24 cellular contexts compared by ENCODE assay signal in the genomic region with DNA sequence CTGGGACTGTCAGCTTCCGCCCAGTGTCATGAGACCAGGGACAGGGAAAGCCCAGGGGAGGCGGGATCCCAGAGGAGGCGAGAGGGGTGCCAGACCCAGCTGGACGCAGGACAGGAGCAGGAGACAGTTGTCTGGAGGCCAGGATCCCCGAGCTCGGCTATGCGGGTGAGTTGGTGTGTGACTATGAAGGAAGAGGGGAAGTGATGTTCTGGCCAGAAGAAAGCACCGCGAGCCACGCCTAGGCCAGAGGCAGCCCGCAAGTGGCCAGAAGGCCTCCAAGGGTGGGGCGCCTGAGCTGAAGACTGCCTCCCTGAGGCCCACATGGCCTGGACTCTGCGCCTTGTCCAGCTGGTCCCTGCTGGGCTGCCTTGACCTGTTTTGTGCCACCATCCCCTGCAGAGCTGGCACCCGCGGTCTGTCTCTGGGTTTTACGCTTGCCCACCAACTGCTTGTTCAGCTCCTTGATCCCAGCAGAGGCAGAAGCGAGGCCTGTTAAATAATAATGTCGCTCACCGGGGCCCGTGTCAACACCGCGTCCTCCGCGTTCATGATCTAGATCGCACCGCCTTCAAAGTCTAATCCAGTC.
DNase-seq lines count a peak whose midpoint lies in the region; ATAC-seq and TF ChIP-seq lines count a peak whose summit lies in the region.
"Had no signal": no experiment of that assay in that cellular context is flagged by ENCODE, and none has a peak within 500 bp of the region (broad histone marks: within the 10 kb centered on the region; RNA-seq: fewer than 3 reads in every experiment).

No MANE protein-coding gene starts in this region.

- H2BK15ac ChIP-seq in neuronal stem cell (ENCODE audit: low read length) (no peak overlapping the region), mesenchymal stem cell (ENCODE audit: low read depth, poor library complexity, severe bottlenecking) (no peak overlapping the region)

- peak overlapping the region; percentile 56 for H3K27ac Mint-ChIP-seq in dendritic cell treated with granulocyte-macrophage colony-stimulating factor and Interleukin-4, amounts not matched to agents 40 ng/mL and 50 ng/mL, for 4 days
- H3K27ac Mint-ChIP-seq: activated naive CD8-positive, alpha-beta T cell treated with anti-CD3 and anti-CD28 coated beads for 36 hours had no signal

- H3K14ac ChIP-seq in neuronal stem cell (ENCODE audit: low read length) (no peak overlapping the region), mesenchymal stem cell (ENCODE audit: low read length in 2 of 2) (no peak overlapping the region)

- peaks cover 97% of the 10 kb centered on the region for H3K36me3 Mint-ChIP-seq in dendritic cell treated with granulocyte-macrophage colony-stimulating factor and Interleukin-4, amounts not matched to agents 40 ng/mL and 50 ng/mL, for 4 days (ENCODE audit: low read depth)
- H3K36me3 Mint-ChIP-seq: activated naive CD8-positive, alpha-beta T cell treated with anti-CD3 and anti-CD28 coated beads for 36 hours; naive B cell had no signal

- H2AK5ac ChIP-seq in neuronal stem cell (ENCODE audit: low read depth, low read length) (no peak overlapping the region), mesenchymal stem cell (ENCODE audit: low read length, severe bottlenecking) (no peak overlapping the region)

- H3K79me1 ChIP-seq in neuronal stem cell (ENCODE audit: low read depth, low read length) (peaks cover 5% of the 10 kb centered on the region), mesenchymal stem cell (replicated peaks; ENCODE audit: low read length, poor library complexity, severe bottlenecking) (peaks cover 5% of the 10 kb centered on the region)

- H3K27ac ChIP-seq in left ventricle myocardium inferior (replicated peaks) (peak overlapping the region; percentile 8), neuronal stem cell (replicated peaks; ENCODE audit: low read length) (no peak overlapping the region), mesenchymal stem cell (ENCODE audit: low read length, poor library complexity, severe bottlenecking) (no peak overlapping the region)
- H3K27ac ChIP-seq: A549, brain microvascular endothelial cell, colonic mucosa, ovary, sigmoid colon, VCaP had no signal

- H3K4me3 ChIP-seq in left ventricle myocardium inferior (no peak overlapping the region), neuronal stem cell (ENCODE audit: low read length in 2 of 2) (no peak overlapping the region), mesenchymal stem cell (ENCODE audit: insufficient read depth in 1 of 2, low read depth in 1 of 2, low read length in 2 of 2) (no peak overlapping the region)
- H3K4me3 ChIP-seq: A549, colonic mucosa, ovary, sigmoid colon had no signal

- no CpG with 5 or more reads among the region's 26 CpGs for WGBS in neuronal stem cell (ENCODE audit: extremely low coverage in 2 of 2, insufficient read length in 2 of 2, insufficient replicate concordance in 1 of 2), 2 donors
- WGBS in mesenchymal stem cell = 94% methylated on average over 26 of the region's 26 CpGs

- TF ChIP-seq CTCF in left ventricle myocardium inferior (IDR thresholded peaks at IDR 0.05; ENCODE audit: borderline replicate concordance) = no peak

- H3K27me3 Mint-ChIP-seq in dendritic cell treated with granulocyte-macrophage colony-stimulating factor and Interleukin-4, amounts not matched to agents 40 ng/mL and 50 ng/mL, for 4 days = no peaks in the 10 kb centered on the region
- H3K27me3 Mint-ChIP-seq: activated naive CD8-positive, alpha-beta T cell treated with anti-CD3 and anti-CD28 coated beads for 36 hours; naive B cell had no signal

- H3K4me1 ChIP-seq in left ventricle myocardium inferior (peaks cover 64% of the 10 kb centered on the region), neuronal stem cell (ENCODE audit: control insufficient read depth in 2 of 2, insufficient read depth in 1 of 2, low read depth in 1 of 2, low read length in 2 of 2) (peaks cover 28% of the 10 kb centered on the region in 2 donors), mesenchymal stem cell (ENCODE audit: control insufficient read depth, insufficient read depth, low read depth, low read length) (peaks cover 9% of the 10 kb centered on the region)
- H3K4me1 ChIP-seq: A549, colonic mucosa had no signal

- peaks cover 28% of the 10 kb centered on the region for H3K36me3 ChIP-seq in left ventricle myocardium inferior
- H3K36me3 ChIP-seq in neuronal stem cell (replicated peaks in 1 of 2; ENCODE audit: control insufficient read depth in 2 of 2, insufficient read depth in 2 of 2, low read length in 2 of 2) = peaks cover 8 to 32% of the 10 kb centered on the region in 2 donors
- H3K36me3 ChIP-seq in mesenchymal stem cell (ENCODE audit: control insufficient read depth in 1 of 2, insufficient read depth in 2 of 2, low read depth in 1 of 2, low read length in 2 of 2) = peaks cover 21 to 71% of the 10 kb centered on the region in 2 experiments
- H3K36me3 ChIP-seq: brain microvascular endothelial cell, ovary had no signal

- no peaks in the 10 kb centered on the region for H3K9me3 ChIP-seq in left ventricle myocardium inferior (replicated peaks)
- H3K9me3 ChIP-seq in neuronal stem cell (replicated peaks in 1 of 2; ENCODE audit: control insufficient read depth in 2 of 2, insufficient read depth in 1 of 2, low read depth in 1 of 2, low read length in 2 of 2) = no peaks in the 10 kb centered on the region
- H3K9me3 ChIP-seq in mesenchymal stem cell (ENCODE audit: control insufficient read depth, low read length) = no peaks in the 10 kb centered on the region
- H3K9me3 ChIP-seq: A549, colonic mucosa, ovary, sigmoid colon, SK-N-SH had no signal

- H2BK120ac ChIP-seq in neuronal stem cell (ENCODE audit: low read depth, low read length) (no peak overlapping the region), mesenchymal stem cell (ENCODE audit: low read depth, low read length) (no peak overlapping the region)

- no peak overlapping the region for H4K91ac ChIP-seq in neuronal stem cell (ENCODE audit: low read depth, low read length, poor library complexity)
- no peak overlapping the region for H4K91ac ChIP-seq in mesenchymal stem cell (ENCODE audit: low read length)

- ATAC-seq in HG02798 (IDR thresholded peaks at IDR 0.05; ENCODE audit: poor library complexity, unreplicated experiment) = no peak
- ATAC-seq: A549 had no signal

- H3K27me3 ChIP-seq in left ventricle myocardium inferior (ENCODE audit: low read depth) (no peaks in the 10 kb centered on the region), neuronal stem cell (ENCODE audit: control insufficient read depth in 3 of 3, insufficient read depth in 3 of 3, low read depth in 1 of 3, low read length in 3 of 3) (no peaks in the 10 kb centered on the region), mesenchymal stem cell (ENCODE audit: control insufficient read depth in 1 of 2, insufficient read depth in 1 of 2, low read length in 2 of 2) (no peaks in the 10 kb centered on the region)
- H3K27me3 ChIP-seq: brain microvascular endothelial cell, colonic mucosa, ovary, sigmoid colon had no signal

- H3K4me1 Mint-ChIP-seq in dendritic cell treated with granulocyte-macrophage colony-stimulating factor and Interleukin-4, amounts not matched to agents 40 ng/mL and 50 ng/mL, for 4 days (ENCODE audit: low read depth) = peaks cover 69% of the 10 kb centered on the region
- H3K4me1 Mint-ChIP-seq: activated naive CD8-positive, alpha-beta T cell treated with anti-CD3 and anti-CD28 coated beads for 36 hours had no signal

- no peak overlapping the region for H2AFZ ChIP-seq in neuronal stem cell (ENCODE audit: low read length)
- H2AFZ ChIP-seq in mesenchymal stem cell (ENCODE audit: low read depth, low read length) = no peak overlapping the region

- H3K4me2 ChIP-seq in neuronal stem cell (ENCODE audit: insufficient read depth, low read length, poor library complexity, severe bottlenecking) = no peak overlapping the region
- no peak overlapping the region for H3K4me2 ChIP-seq in mesenchymal stem cell (ENCODE audit: low read length, poor library complexity, severe bottlenecking)
- H3K4me2 ChIP-seq: A549, SK-N-SH had no signal

- H3K9ac ChIP-seq in neuronal stem cell (ENCODE audit: low read depth, low read length, poor library complexity) (no peak overlapping the region), mesenchymal stem cell (ENCODE audit: low read length) (no peak overlapping the region)
- H3K9ac ChIP-seq: SK-N-SH had no signal

- H3K4ac ChIP-seq in neuronal stem cell (ENCODE audit: low read length) (no peak overlapping the region), mesenchymal stem cell (ENCODE audit: low read depth in 1 of 2, low read length in 2 of 2) (no peak overlapping the region)

- peak overlapping the region; percentile 54 for H3K18ac ChIP-seq in neuronal stem cell (ENCODE audit: low read length)
- H3K18ac ChIP-seq in mesenchymal stem cell (ENCODE audit: low read depth in 1 of 2, low read length in 2 of 2) = no peak overlapping the region

- intact Hi-C loops in dendritic cell treated with granulocyte-macrophage colony-stimulating factor and Interleukin-4, amounts not matched to agents 40 ng/mL and 50 ng/mL, for 4 days (cut with micrococcal nuclease) = no loop called here
- intact Hi-C loops in left ventricle myocardium inferior (cut with micrococcal nuclease) = no loop called here

- H3K4me3 Mint-ChIP-seq in dendritic cell treated with granulocyte-macrophage colony-stimulating factor and Interleukin-4, amounts not matched to agents 40 ng/mL and 50 ng/mL, for 4 days = no peak overlapping the region
- H3K4me3 Mint-ChIP-seq: activated naive CD8-positive, alpha-beta T cell treated with anti-CD3 and anti-CD28 coated beads for 36 hours had no signal

- H3K23ac ChIP-seq in neuronal stem cell (ENCODE audit: low read depth, low read length, poor library complexity) = no peak overlapping the region
- H3K23ac ChIP-seq in mesenchymal stem cell (ENCODE audit: low read length in 2 of 2) = no peak overlapping the region

- H3K9me3 Mint-ChIP-seq in dendritic cell treated with granulocyte-macrophage colony-stimulating factor and Interleukin-4, amounts not matched to agents 40 ng/mL and 50 ng/mL, for 4 days = no peaks in the 10 kb centered on the region
- H3K9me3 Mint-ChIP-seq: activated naive CD8-positive, alpha-beta T cell treated with anti-CD3 and anti-CD28 coated beads for 36 hours; naive B cell had no signal

- H2BK5ac ChIP-seq in neuronal stem cell (ENCODE audit: low read length) (no peak overlapping the region), mesenchymal stem cell (ENCODE audit: low read depth, low read length, poor library complexity, severe bottlenecking) (no peak overlapping the region)

- DNase-seq in C1 segment of cervical spinal cord (lab: John Stamatoyannopoulos, UW) (peak in 10 of 14 donors; percentile 13 to 89 (median 53)), left ventricle myocardium inferior (peak; percentile 55), neuronal stem cell (ENCODE audit: low spot score) (no peak), mesenchymal stem cell (no peak), mesenteric fat pad (ENCODE audit: low spot score) (no peak), germinal center (ENCODE audit: low spot score) (no peak)
- DNase-seq: activated CD8-positive, alpha-beta memory T cell treated with anti-CD3 and anti-CD28 coated beads, Interleukin-2, amount 50 U/mL, for 4 hours; activated naive CD8-positive, alpha-beta T cell treated with anti-CD3 and anti-CD28 coated beads for 36 hours; brain microvascular endothelial cell; Calu3; colonic mucosa; HCEC 1CT; KBM-7; naive B cell; NCI-H1694; NCI-H2171 treated with DMSO at 0.1 percent for 48 hours; NCI-H526; ovary; sigmoid colon; SK-N-SH had no signal

- H4K8ac ChIP-seq in neuronal stem cell (ENCODE audit: low read depth, low read length) = no peak overlapping the region
- H4K8ac ChIP-seq in mesenchymal stem cell (ENCODE audit: low read length) = no peak overlapping the region

- no peak overlapping the region for H2BK12ac ChIP-seq in neuronal stem cell (ENCODE audit: low read length)
- H2BK12ac ChIP-seq in mesenchymal stem cell (ENCODE audit: low read length in 2 of 2) = no peak overlapping the region

Comparison
In these comparisons a context has a peak if more than half of its experiments do, and no peak if none do; other contexts are left out.
1. DNase-seq: peak in C1 segment of cervical spinal cord (10 of 14) and left ventricle myocardium inferior (single experiment); none in neuronal stem cell (single experiment), mesenchymal stem cell (single experiment), mesenteric fat pad (single experiment) and germinal center (single experiment).